Comparison of ENCODE assay signal across 1 cellular context in genomic region chr1:37651803-37652202, GRCh38.
TF ChIP-seq lines count a peak whose summit lies in the region.

No MANE protein-coding gene starts in this region.

TF ChIP-seq in IMR-90, 13 proteins besides CTCF, POLR2A, EP300 and RAD21:
- TF ChIP-seq CHD1 (IDR thresholded peaks at IDR 0.05; ENCODE audit: low read depth, low read length) = no peak
- TF ChIP-seq MXI1 (IDR thresholded peaks at IDR 0.05; ENCODE audit: borderline replicate concordance, low read depth, low read length) = no peak
- no peak for TF ChIP-seq NFE2L2 (IDR thresholded peaks at IDR 0.05; ENCODE audit: low read depth, low read length)
- TF ChIP-seq MAFK (IDR thresholded peaks at IDR 0.05; ENCODE audit: low read depth, low read length) = no peak
- no peak for TF ChIP-seq SMC3 (IDR thresholded peaks at IDR 0.05; ENCODE audit: low read depth, low read length)
- no peak for TF ChIP-seq FOS (IDR thresholded peaks at IDR 0.05; ENCODE audit: low read depth, low read length)
- TF ChIP-seq BHLHE40 (IDR thresholded peaks at IDR 0.05; ENCODE audit: low read depth, low read length) = no peak
- no peak for TF ChIP-seq USF2 (IDR thresholded peaks at IDR 0.05; ENCODE audit: low read depth, low read length)
- no peak for TF ChIP-seq MAZ (IDR thresholded peaks at IDR 0.05; ENCODE audit: borderline replicate concordance, low read depth, low read length)
- no peak for TF ChIP-seq ELK1 (IDR thresholded peaks at IDR 0.05; ENCODE audit: borderline replicate concordance, low read depth, low read length)
- no peak for TF ChIP-seq RFX5 (IDR thresholded peaks at IDR 0.05; ENCODE audit: low read depth, low read length)
- no peak for TF ChIP-seq RCOR1 (IDR thresholded peaks at IDR 0.05; ENCODE audit: insufficient replicate concordance, low read length)
